Comparison of ENCODE assay signal across 15 cellular contexts in genomic region chr22:17931400-17931825, GRCh38.
A peak's percentile ranks its signal among the peaks of the same experiment; 100 is the strongest.
DNase-seq lines count a peak whose midpoint lies in the region; ATAC-seq and TF ChIP-seq lines count a peak whose summit lies in the region.
"Had no signal": no experiment of that assay in that cellular context is flagged by ENCODE, and none has a peak within 500 bp of the region (broad histone marks: within the 10 kb centered on the region; RNA-seq: fewer than 3 reads in every experiment).

No MANE protein-coding gene starts in this region.

- H3K4me3 ChIP-seq in MG63: no peak overlapping the region
- no peak overlapping the region for H3K4me3 ChIP-seq in body of pancreas
- H3K4me3 ChIP-seq in stomach: no peak overlapping the region
- H3K4me3 ChIP-seq in esophagus squamous epithelium: no peak overlapping the region
- H3K4me3 ChIP-seq: spleen, tibial nerve had no signal

- TF ChIP-seq CTCF in body of pancreas (IDR thresholded peaks at IDR 0.05) (no peak), stomach (IDR thresholded peaks at IDR 0.05) (no peak), esophagus squamous epithelium (IDR thresholded peaks at IDR 0.05) (no peak)

- peaks cover 9% of the 10 kb centered on the region for H3K4me1 ChIP-seq in body of pancreas
- H3K4me1 ChIP-seq in stomach: peaks cover 9 to 20% (median 12%) of the 10 kb centered on the region in 4 donors
- H3K4me1 ChIP-seq in esophagus squamous epithelium: peaks cover 0 to 20% (median 6%) of the 10 kb centered on the region in 3 donors

- H3K27ac ChIP-seq in body of pancreas: no peak overlapping the region
- H3K27ac ChIP-seq in stomach: no peak overlapping the region
- H3K27ac ChIP-seq in esophagus squamous epithelium: no peak overlapping the region
- H3K27ac ChIP-seq: spleen, tibial nerve had no signal

- ATAC-seq in body of pancreas (peak; percentile 27), left colon (peak; percentile 92)
- ATAC-seq: activated naive CD4-positive, alpha-beta T cell treated with anti-CD3 and anti-CD28 coated beads, Interleukin-2, amount 50 U/mL, for 72 hours had no signal

- TF ChIP-seq POLR2A in body of pancreas (IDR thresholded peaks at IDR 0.05) (no peak), stomach (IDR thresholded peaks at IDR 0.05) (no peak), esophagus squamous epithelium (IDR thresholded peaks at IDR 0.05) (no peak)

- no peak for TF ChIP-seq EP300 in stomach (IDR thresholded peaks at IDR 0.05)

- peak; percentile 69 for DNase-seq in MG63
- DNase-seq in body of pancreas: peak in 3 of 4 donors; percentile 37 to 56 (median 52)
- peak; percentile 60 to 64 for DNase-seq in left colon
- peak; percentile 53 for DNase-seq in stomach
- no peak for DNase-seq in esophagus squamous epithelium (lab: John Stamatoyannopoulos, UW)
- no peak for DNase-seq in retina
- no peak for DNase-seq in NCI-H526 treated with DMSO at 0.1 percent for 48 hours (lab: John Stamatoyannopoulos, UW)
- DNase-seq: activated CD8-positive, alpha-beta memory T cell treated with anti-CD3 and anti-CD28 coated beads, Interleukin-2, amount 50 U/mL, for 48 hours; Calu3; immature natural killer cell; NCI-H510A treated with DMSO at 0.1 percent for 48 hours; SIG-M5; spleen had no signal

- intact Hi-C loops in body of pancreas (cut with DNase I): no loop called here
- intact Hi-C loops in left colon (cut with DNase I, micrococcal nuclease): no loop called here
- intact Hi-C loops in stomach (cut with DNase I; ENCODE audit: low total_unique reads): no loop called here
- intact Hi-C loops in esophagus squamous epithelium (cut with DNase I): no loop called here

- no peaks in the 10 kb centered on the region for H3K27me3 ChIP-seq in MG63
- H3K27me3 ChIP-seq in body of pancreas: no peaks in the 10 kb centered on the region
- no peaks in the 10 kb centered on the region for H3K27me3 ChIP-seq in stomach
- no peaks in the 10 kb centered on the region for H3K27me3 ChIP-seq in esophagus squamous epithelium
- H3K27me3 ChIP-seq: spleen, tibial nerve had no signal

- no peaks in the 10 kb centered on the region for H3K36me3 ChIP-seq in MG63
- no peaks in the 10 kb centered on the region for H3K36me3 ChIP-seq in body of pancreas (replicated peaks in 1 of 2; ENCODE audit: insufficient read depth in 1 of 2, low read depth in 2 of 2)
- no peaks in the 10 kb centered on the region for H3K36me3 ChIP-seq in stomach
- H3K36me3 ChIP-seq in esophagus squamous epithelium: no peaks in the 10 kb centered on the region
- H3K36me3 ChIP-seq: spleen, tibial nerve had no signal

- H3K9me3 ChIP-seq in MG63: peaks cover 5% of the 10 kb centered on the region
- H3K9me3 ChIP-seq in body of pancreas: no peaks in the 10 kb centered on the region
- no peaks in the 10 kb centered on the region for H3K9me3 ChIP-seq in stomach
- no peaks in the 10 kb centered on the region for H3K9me3 ChIP-seq in esophagus squamous epithelium
- H3K9me3 ChIP-seq: spleen, tibial nerve had no signal

- WGBS in body of pancreas, 2 donors: 40 to 41% methylated on average over 3 of the region's 3 CpGs
- 46 to 52% (median 49%) methylated on average over 3 of the region's 3 CpGs for WGBS in stomach, 5 donors
- WGBS in esophagus squamous epithelium, 2 donors: 37 to 49% methylated on average over 3 of the region's 3 CpGs

Comparison
In these comparisons a context has a peak if more than half of its experiments do, and no peak if none do; other contexts are left out.
1. DNase-seq: peak in MG63 (single experiment), body of pancreas (3 of 4), left colon (2 of 2) and stomach (single experiment); none in esophagus squamous epithelium (single experiment), retina (single experiment) and NCI-H526 treated with DMSO at 0.1 percent for 48 hours (single experiment).